ENCODE assay signal across 1 cellular context in genomic region chr19:43634877-43635560, GRCh38.
TF ChIP-seq lines count a peak whose summit lies in the region.

No MANE protein-coding gene starts in this region.

TF ChIP-seq in HEK293, 187 proteins besides CTCF, POLR2A, EP300 and RAD21 (continued from another document):
- TF ChIP-seq ZNF518A (tag by site-specific recombination; conservative IDR thresholded peaks at IDR 0.05; ENCODE audit: low read depth), result no peak
- TF ChIP-seq GLI2 (tag by site-specific recombination; IDR thresholded peaks at IDR 0.05; ENCODE audit: borderline replicate concordance, low read depth), result no peak
- no peak for TF ChIP-seq ZBTB21 (tag by site-specific recombination; IDR thresholded peaks at IDR 0.05)
- TF ChIP-seq ZNF175 (tag by site-specific recombination; IDR thresholded peaks at IDR 0.05), result no peak
- no peak for TF ChIP-seq ZNF174 (tag by site-specific recombination; IDR thresholded peaks at IDR 0.05)
- TF ChIP-seq ZNF214 (tag by site-specific recombination; IDR thresholded peaks at IDR 0.05; ENCODE audit: borderline replicate concordance), result no peak
- TF ChIP-seq, protein P1, sequence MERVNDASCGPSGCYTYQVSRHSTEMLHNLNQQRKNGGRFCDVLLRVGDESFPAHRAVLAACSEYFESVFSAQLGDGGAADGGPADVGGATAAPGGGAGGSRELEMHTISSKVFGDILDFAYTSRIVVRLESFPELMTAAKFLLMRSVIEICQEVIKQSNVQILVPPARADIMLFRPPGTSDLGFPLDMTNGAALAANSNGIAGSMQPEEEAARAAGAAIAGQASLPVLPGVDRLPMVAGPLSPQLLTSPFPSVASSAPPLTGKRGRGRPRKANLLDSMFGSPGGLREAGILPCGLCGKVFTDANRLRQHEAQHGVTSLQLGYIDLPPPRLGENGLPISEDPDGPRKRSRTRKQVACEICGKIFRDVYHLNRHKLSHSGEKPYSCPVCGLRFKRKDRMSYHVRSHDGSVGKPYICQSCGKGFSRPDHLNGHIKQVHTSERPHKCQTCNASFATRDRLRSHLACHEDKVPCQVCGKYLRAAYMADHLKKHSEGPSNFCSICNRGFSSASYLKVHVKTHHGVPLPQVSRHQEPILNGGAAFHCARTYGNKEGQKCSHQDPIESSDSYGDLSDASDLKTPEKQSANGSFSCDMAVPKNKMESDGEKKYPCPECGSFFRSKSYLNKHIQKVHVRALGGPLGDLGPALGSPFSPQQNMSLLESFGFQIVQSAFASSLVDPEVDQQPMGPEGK (tag by site-specific recombination; IDR thresholded peaks at IDR 0.05), result peak; percentile 45
- TF ChIP-seq IKZF3 (tag by site-specific recombination; IDR thresholded peaks at IDR 0.05), result peak; percentile 2
- TF ChIP-seq SALL2 (tag by site-specific recombination; IDR thresholded peaks at IDR 0.05; ENCODE audit: borderline replicate concordance), result no peak
- TF ChIP-seq ZNF837 (tag by site-specific recombination; IDR thresholded peaks at IDR 0.05), result no peak
- no peak for TF ChIP-seq GFI1B (tag by site-specific recombination; IDR thresholded peaks at IDR 0.05)
- TF ChIP-seq SP3 (tag by site-specific recombination; IDR thresholded peaks at IDR 0.05), result no peak
- peak; percentile 51; the same call in 1 of the 2 replicates for TF ChIP-seq GLIS2 (tag by site-specific recombination; IDR thresholded peaks at IDR 0.05)
- TF ChIP-seq ZNF280C (tag by site-specific recombination; IDR thresholded peaks at IDR 0.05), result no peak
- TF ChIP-seq, protein P2, sequence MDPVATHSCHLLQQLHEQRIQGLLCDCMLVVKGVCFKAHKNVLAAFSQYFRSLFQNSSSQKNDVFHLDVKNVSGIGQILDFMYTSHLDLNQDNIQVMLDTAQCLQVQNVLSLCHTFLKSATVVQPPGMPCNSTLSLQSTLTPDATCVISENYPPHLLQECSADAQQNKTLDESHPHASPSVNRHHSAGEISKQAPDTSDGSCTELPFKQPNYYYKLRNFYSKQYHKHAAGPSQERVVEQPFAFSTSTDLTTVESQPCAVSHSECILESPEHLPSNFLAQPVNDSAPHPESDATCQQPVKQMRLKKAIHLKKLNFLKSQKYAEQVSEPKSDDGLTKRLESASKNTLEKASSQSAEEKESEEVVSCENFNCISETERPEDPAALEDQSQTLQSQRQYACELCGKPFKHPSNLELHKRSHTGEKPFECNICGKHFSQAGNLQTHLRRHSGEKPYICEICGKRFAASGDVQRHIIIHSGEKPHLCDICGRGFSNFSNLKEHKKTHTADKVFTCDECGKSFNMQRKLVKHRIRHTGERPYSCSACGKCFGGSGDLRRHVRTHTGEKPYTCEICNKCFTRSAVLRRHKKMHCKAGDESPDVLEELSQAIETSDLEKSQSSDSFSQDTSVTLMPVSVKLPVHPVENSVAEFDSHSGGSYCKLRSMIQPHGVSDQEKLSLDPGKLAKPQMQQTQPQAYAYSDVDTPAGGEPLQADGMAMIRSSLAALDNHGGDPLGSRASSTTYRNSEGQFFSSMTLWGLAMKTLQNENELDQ (tag by site-specific recombination; IDR thresholded peaks at IDR 0.05; ENCODE audit: low read depth), result no peak
- no peak for TF ChIP-seq ZNF830 (tag by site-specific recombination; IDR thresholded peaks at IDR 0.05; ENCODE audit: low read depth)
- TF ChIP-seq, protein P3, sequence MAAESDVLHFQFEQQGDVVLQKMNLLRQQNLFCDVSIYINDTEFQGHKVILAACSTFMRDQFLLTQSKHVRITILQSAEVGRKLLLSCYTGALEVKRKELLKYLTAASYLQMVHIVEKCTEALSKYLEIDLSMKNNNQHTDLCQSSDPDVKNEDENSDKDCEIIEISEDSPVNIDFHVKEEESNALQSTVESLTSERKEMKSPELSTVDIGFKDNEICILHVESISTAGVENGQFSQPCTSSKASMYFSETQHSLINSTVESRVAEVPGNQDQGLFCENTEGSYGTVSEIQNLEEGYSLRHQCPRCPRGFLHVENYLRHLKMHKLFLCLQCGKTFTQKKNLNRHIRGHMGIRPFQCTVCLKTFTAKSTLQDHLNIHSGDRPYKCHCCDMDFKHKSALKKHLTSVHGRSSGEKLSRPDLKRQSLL (tag by site-specific recombination; IDR thresholded peaks at IDR 0.05), result no peak
- TF ChIP-seq ZBTB20 (tag by site-specific recombination; IDR thresholded peaks at IDR 0.05), result peak; percentile 33; the same call in 1 of the 2 replicates
- TF ChIP-seq ZIC2 (tag by site-specific recombination; IDR thresholded peaks at IDR 0.05), result peak; percentile 29; the same call in 1 of the 2 replicates
- no peak for TF ChIP-seq ZNF785 (tag by site-specific recombination; IDR thresholded peaks at IDR 0.05)
- no peak for TF ChIP-seq YY2 (tag by site-specific recombination; IDR thresholded peaks at IDR 0.05)
- no peak for TF ChIP-seq BCL11B (tag by site-specific recombination; IDR thresholded peaks at IDR 0.05; ENCODE audit: low read depth)
- TF ChIP-seq SETDB1 (IDR thresholded peaks at IDR 0.05; ENCODE audit: insufficient read length, low read length), result no peak
- TF ChIP-seq ZNF211 (tag by site-specific recombination; IDR thresholded peaks at IDR 0.05; ENCODE audit: low read depth), result no peak
- TF ChIP-seq ZNF274 (IDR thresholded peaks at IDR 0.05; ENCODE audit: low read length), result no peak
- no peak for TF ChIP-seq ZNF274 (tag by site-specific recombination; IDR thresholded peaks at IDR 0.05; ENCODE audit: borderline replicate concordance)
- TF ChIP-seq ZNF596 (tag by site-specific recombination; IDR thresholded peaks at IDR 0.05), result no peak
- TF ChIP-seq ZNF423 (tag by site-specific recombination; IDR thresholded peaks at IDR 0.05), result peak; percentile 46; the same call in 1 of the 2 replicates
- TF ChIP-seq GLIS1 (tag by site-specific recombination; IDR thresholded peaks at IDR 0.05), result no peak
- TF ChIP-seq, protein P4, sequence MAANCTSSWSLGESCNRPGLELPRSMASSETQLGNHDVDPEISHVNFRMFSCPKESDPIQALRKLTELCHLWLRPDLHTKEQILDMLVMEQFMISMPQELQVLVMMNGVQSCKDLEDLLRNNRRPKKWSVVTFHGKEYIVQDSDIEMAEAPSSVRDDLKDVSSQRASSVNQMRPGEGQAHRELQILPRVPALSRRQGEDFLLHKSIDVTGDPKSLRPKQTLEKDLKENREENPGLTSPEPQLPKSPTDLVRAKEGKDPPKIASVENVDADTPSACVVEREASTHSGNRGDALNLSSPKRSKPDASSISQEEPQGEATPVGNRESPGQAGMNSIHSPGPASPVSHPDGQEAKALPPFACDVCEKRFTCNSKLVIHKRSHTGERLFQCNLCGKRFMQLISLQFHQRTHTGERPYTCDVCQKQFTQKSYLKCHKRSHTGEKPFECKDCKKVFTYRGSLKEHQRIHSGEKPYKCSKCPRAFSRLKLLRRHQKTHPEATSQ (tag by site-specific recombination; IDR thresholded peaks at IDR 0.05), result no peak
- TF ChIP-seq ZNF404 (tag by site-specific recombination; IDR thresholded peaks at IDR 0.05), result no peak
- TF ChIP-seq ZNF488 (tag by site-specific recombination; IDR thresholded peaks at IDR 0.05), result no peak
TF ChIP-seq in HEK293: peak in this region for 9.
